In genomic region chr19:12838182-12838890, GRCh38 we compare ENCODE assay signal across 9 cellular contexts. TPM values are rescaled to one million over a fixed set of nuclear protein-coding genes. Genes with fewer than 3 reads are reported as not detected.
DNase-seq lines count a peak whose midpoint lies in the region; ATAC-seq, FAIRE-seq and TF ChIP-seq lines count a peak whose summit lies in the region.
"Had no signal": no experiment of that assay in that cellular context is flagged by ENCODE, and none has a peak within 500 bp of the region (broad histone marks: within the 10 kb centered on the region; RNA-seq: fewer than 3 reads in every experiment).

Gene MAST1 (plus strand): TSS chr19:12838515. CDS start chr19:12838573, 58 bp downstream.

- H3K4me1 Mint-ChIP-seq in stimulated activated memory B cell treated with anti-CD40 and anti-IgM and Interleukin-4, amounts not matched to agents 10 μg/mL and 1 μg/mL and 100 μg/mL, for 72 hours: peaks cover 40% of the 10 kb centered on the region

- H3K9me3 Mint-ChIP-seq in stimulated activated memory B cell treated with anti-CD40 and anti-IgM and Interleukin-4, amounts not matched to agents 10 μg/mL and 1 μg/mL and 100 μg/mL, for 72 hours: peaks cover 3% of the 10 kb centered on the region

- H3K27ac ChIP-seq in DND-41 (ENCODE audit: low read length) (peak within 1 kb of the TSS; percentile 67), KMS-11 (no peak within 1 kb of the TSS), brain microvascular endothelial cell (no peak within 1 kb of the TSS), keratinocyte (ENCODE audit: control insufficient read depth, insufficient read depth, low read length) (no peak within 1 kb of the TSS)

- no peak for FAIRE-seq in keratinocyte (lab: Jason Lieb, UNC)
- FAIRE-seq: TTC549 had no signal

- dilution Hi-C loops in keratinocyte (cut with MboI; ENCODE audit: extremely low pct_ligation_motif_present, low sequenced_read_pairs): no loop called here

- H3K4me3 ChIP-seq in DND-41 (ENCODE audit: low read depth in 1 of 2, low read length in 2 of 2) (peak within 1 kb of the TSS; percentile 46 to 66; a peak in 3 of 4 replicates), KMS-11 (IDR thresholded peaks at IDR 0.05; ENCODE audit: insufficient read depth, low read depth, low read length) (no peak within 1 kb of the TSS), brain microvascular endothelial cell (ENCODE audit: low read depth, low read length) (peak within 1 kb of the TSS; percentile 15), keratinocyte (ENCODE audit: control insufficient read depth in 2 of 3, extremely low read depth in 1 of 3, insufficient read depth in 2 of 3, low read depth in 1 of 3, low read length in 3 of 3) (peak within 1 kb of the TSS in 2 of 3 experiments; percentile 31 to 38)

- no peaks in the 10 kb centered on the region for H3K9me1 ChIP-seq in keratinocyte (ENCODE audit: control insufficient read depth, extremely low read depth, insufficient read depth, low read length)

- ATAC-seq in DND-41 (ENCODE audit: insufficient read depth, low read depth): peak; percentile 85
- ATAC-seq in SK-N-SH treated with all-trans-retinoic acid at 6 μM for 48 hours: peak; percentile 60
- ATAC-seq in stimulated activated memory B cell treated with anti-CD40 and anti-IgM and Interleukin-4, amounts not matched to agents 10 μg/mL and 1 μg/mL and 100 μg/mL, for 72 hours: peak; percentile 44

- H3K79me2 ChIP-seq in DND-41 (ENCODE audit: insufficient read depth, low read length): peaks cover 36% of the 10 kb centered on the region
- H3K79me2 ChIP-seq in KMS-11 (ENCODE audit: insufficient read depth, low read depth): no peaks in the 10 kb centered on the region
- no peaks in the 10 kb centered on the region for H3K79me2 ChIP-seq in keratinocyte (ENCODE audit: control insufficient read depth, insufficient read depth, low read length)

- TF ChIP-seq CTCF in DND-41 (IDR thresholded peaks at IDR 0.05; ENCODE audit: borderline replicate concordance, extremely low read depth, low read length, poor library complexity, severe bottlenecking): peak; percentile 73
- peak; percentile 46 for TF ChIP-seq CTCF in KMS-11 (conservative IDR thresholded peaks at IDR 0.05; ENCODE audit: low read depth, low read length)
- peak; percentile 32 for TF ChIP-seq CTCF in brain microvascular endothelial cell (IDR thresholded peaks at IDR 0.05; ENCODE audit: low read depth, low read length, missing control alignments)
- TF ChIP-seq CTCF in keratinocyte (optimal IDR thresholded peaks at IDR 0.05 in 1 of 3, IDR thresholded peaks at IDR 0.05 in 1 of 3, conservative IDR thresholded peaks at IDR 0.05 in 1 of 3; ENCODE audit: extremely low read depth in 1 of 3, insufficient read depth in 2 of 3, low read length in 3 of 3): peak in 2 of 3 experiments; percentile 45 to 75

- H3K4me1 ChIP-seq in DND-41 (ENCODE audit: insufficient read depth, low read length): peaks cover 47% of the 10 kb centered on the region
- H3K4me1 ChIP-seq in KMS-11 (ENCODE audit: low read depth, poor library complexity, severe bottlenecking): peaks cover 6% of the 10 kb centered on the region
- peaks cover 14% of the 10 kb centered on the region for H3K4me1 ChIP-seq in keratinocyte (ENCODE audit: control insufficient read depth, extremely low read depth, insufficient read depth, low read length)

- no peak within 1 kb of the TSS for H3K27ac Mint-ChIP-seq in stimulated activated memory B cell treated with anti-CD40 and anti-IgM and Interleukin-4, amounts not matched to agents 10 μg/mL and 1 μg/mL and 100 μg/mL, for 72 hours

- H3K4me3 Mint-ChIP-seq in stimulated activated memory B cell treated with anti-CD40 and anti-IgM and Interleukin-4, amounts not matched to agents 10 μg/mL and 1 μg/mL and 100 μg/mL, for 72 hours: peak within 1 kb of the TSS; percentile 65

- peaks cover 94% of the 10 kb centered on the region for H3K27me3 Mint-ChIP-seq in stimulated activated memory B cell treated with anti-CD40 and anti-IgM and Interleukin-4, amounts not matched to agents 10 μg/mL and 1 μg/mL and 100 μg/mL, for 72 hours

- no peaks in the 10 kb centered on the region for H3K27me3 ChIP-seq in DND-41 (ENCODE audit: insufficient read depth, low read length, poor library complexity)
- peaks cover 40% of the 10 kb centered on the region for H3K27me3 ChIP-seq in KMS-11 (ENCODE audit: insufficient read depth, low read depth)
- peaks cover 59% of the 10 kb centered on the region for H3K27me3 ChIP-seq in brain microvascular endothelial cell (replicated peaks)
- peaks cover 70% of the 10 kb centered on the region for H3K27me3 ChIP-seq in keratinocyte (ENCODE audit: control insufficient read depth, extremely low read depth, insufficient read depth, low read length)

- H4K20me1 ChIP-seq in DND-41 (ENCODE audit: insufficient read depth, low read length): peaks cover 27% of the 10 kb centered on the region; the same call in 1 of the 2 replicates
- H4K20me1 ChIP-seq in KMS-11 (ENCODE audit: insufficient read depth): no peaks in the 10 kb centered on the region
- no peaks in the 10 kb centered on the region for H4K20me1 ChIP-seq in keratinocyte (ENCODE audit: control insufficient read depth, extremely low read depth, insufficient read depth, low read length)

- H3K36me3 ChIP-seq in DND-41 (ENCODE audit: insufficient read depth, low read length) (peaks cover 6% of the 10 kb centered on the region; the same call in 1 of the 2 replicates), KMS-11 (ENCODE audit: insufficient read depth) (no peaks in the 10 kb centered on the region), brain microvascular endothelial cell (replicated peaks) (no peaks in the 10 kb centered on the region), keratinocyte (ENCODE audit: control insufficient read depth in 2 of 2, extremely low read depth in 1 of 2, insufficient read depth in 2 of 2, low read length in 2 of 2) (no peaks in the 10 kb centered on the region)

- in situ Hi-C loops in brain microvascular endothelial cell (cut with HindIII; ENCODE audit: low pct_ligation_motif_present, low sequenced_read_pairs): no loop called here

- H2AFZ ChIP-seq in DND-41 (ENCODE audit: low read depth, low read length) (peak within 1 kb of the TSS; percentile 87), KMS-11 (ENCODE audit: low read depth) (peak within 1 kb of the TSS; percentile 76), keratinocyte (ENCODE audit: control insufficient read depth, low read length) (no peak within 1 kb of the TSS)

- H3K9ac ChIP-seq in DND-41 (ENCODE audit: low read depth, low read length) (peak within 1 kb of the TSS; percentile 77), KMS-11 (peak within 1 kb of the TSS; percentile 61), keratinocyte (ENCODE audit: control insufficient read depth, extremely low read depth, insufficient read depth, low read length) (no peak within 1 kb of the TSS)

- peak within 1 kb of the TSS; percentile 93 for H3K4me2 ChIP-seq in DND-41 (ENCODE audit: insufficient read depth, low read length)
- peak within 1 kb of the TSS; percentile 89 for H3K4me2 ChIP-seq in KMS-11
- peak within 1 kb of the TSS; percentile 48 for H3K4me2 ChIP-seq in keratinocyte (ENCODE audit: control insufficient read depth, extremely low read depth, insufficient read depth, low read depth, low read length)

- no peaks in the 10 kb centered on the region for H3K9me3 ChIP-seq in DND-41 (ENCODE audit: insufficient read depth, low read length, severe bottlenecking)
- H3K9me3 ChIP-seq in keratinocyte (ENCODE audit: control insufficient read depth, low read depth, low read length): no peaks in the 10 kb centered on the region

- DNase-seq in DND-41: peak; percentile 75
- DNase-seq in brain microvascular endothelial cell: no peak
- no peak for DNase-seq in keratinocyte (ENCODE audit: low read depth, low spot score)
- no peak for DNase-seq in NCI-H526 treated with DMSO at 0.1 percent for 48 hours (lab: John Stamatoyannopoulos, UW)
- no peak for DNase-seq in NCI-H226

- no peaks in the 10 kb centered on the region for H3K36me3 Mint-ChIP-seq in stimulated activated memory B cell treated with anti-CD40 and anti-IgM and Interleukin-4, amounts not matched to agents 10 μg/mL and 1 μg/mL and 100 μg/mL, for 72 hours

TF ChIP-seq in SK-N-SH treated with all-trans-retinoic acid at 6 μM for 48 hours, 23 proteins besides CTCF, POLR2A, EP300 and RAD21 (continues in another document):
- TF ChIP-seq BACH2 (CRISPR knock-in tag; IDR thresholded peaks at IDR 0.05; ENCODE audit: borderline replicate concordance) (no peak), PATZ1 (CRISPR knock-in tag; IDR thresholded peaks at IDR 0.05; ENCODE audit: borderline replicate concordance) (no peak)

RNA-seq across cellular contexts. Expression of gene MAST1, which starts in this region (rescaled TPM):
- polyA plus RNA-seq in keratinocyte: 0.09 to 0.13 TPM (median 0.11 TPM) in 3 replicates
- 0.31 TPM for polyA plus RNA-seq in keratinocyte (2011; ENCODE audit: low read depth)
- polyA plus RNA-seq in keratinocyte (2011; cell fraction: cytosol; rRNA removed): 0.16 and 0.47 TPM in 2 replicates
- polyA plus RNA-seq in keratinocyte (2011; cell fraction: nucleus; rRNA removed): 0.47 and 0.69 TPM in 2 replicates
- 0.32 and 0.78 TPM in 2 replicates for polyA plus RNA-seq in keratinocyte (2012; ENCODE audit: low replicate concordance)
- polyA minus RNA-seq in keratinocyte: 0.42 to 1.4 TPM in 2 of 3 replicates, not detected in the other
- not detected for polyA minus RNA-seq in keratinocyte (2011; cell fraction: cytosol; rRNA and poly(A)+ RNA removed)
- 0.32 and 1.9 TPM in 2 replicates for polyA minus RNA-seq in keratinocyte (2011; cell fraction: nucleus; rRNA and poly(A)+ RNA removed)
